ENCODE assay signal across 35 cellular contexts in genomic region chr1:5484451-5485165, GRCh38.
"Had no signal": no experiment of that assay in that cellular context is flagged by ENCODE, and none has a peak within 500 bp of the region (broad histone marks: within the 10 kb centered on the region; RNA-seq: fewer than 3 reads in every experiment).

No MANE protein-coding gene starts in this region.

- H3K9me3 ChIP-seq: ascending aorta, breast epithelium had no signal

- H3K27me3 ChIP-seq: brain microvascular endothelial cell had no signal

- H3K4me1 ChIP-seq: ascending aorta had no signal

- H3K4me3 Mint-ChIP-seq: activated B cell treated with CpG ODN at 0.5 μM for 24 hours; activated CD4-positive, alpha-beta memory T cell treated with anti-CD3 and anti-CD28 coated beads for 36 hours; activated CD4-positive, alpha-beta T cell treated with anti-CD3 and anti-CD28 coated beads, Interleukin-2, amount 10 ng/mL, durations not matched to agents 24 days and 14 days; activated CD8-positive, alpha-beta T cell treated with anti-CD3 and anti-CD28 coated beads for 36 hours; activated naive CD4-positive, alpha-beta T cell treated with anti-CD3 and anti-CD28 coated beads for 36 hours; activated naive CD8-positive, alpha-beta T cell treated with anti-CD3 and anti-CD28 coated beads, Interleukin-2, amount 10 ng/mL, durations not matched to agents 7 days and 5 days; activated naive CD8-positive, alpha-beta T cell treated with anti-CD3 and anti-CD28 coated beads, Interleukin-2, amount 50 U/mL, for 24 hours; activated T-cell treated with anti-CD3 and anti-CD28 coated beads, Interleukin-2, amount 50 U/mL, for 4 hours; activated T-cell treated with anti-CD3 and anti-CD28 coated beads, Interleukin-2, amount 50 U/mL, for 72 hours; activated T-helper 1 cell treated with anti-CD3 and anti-CD28 coated beads, Interleukin-12 subunit alpha, Interleukin-12 subunit beta, Interleukin-2, Interleukin-4 antibody, amounts not matched to agents 30 ng/mL and 10 ng/mL and 1 ng/mL, durations not matched to agents 14 hours and 24 hours and 36 hours; activated T-helper 17 cell treated with anti-CD3 and anti-CD28 coated beads, Interleukin-2, amount 50 U/mL, for 72 hours; T-helper 1 cell treated with Interleukin-12 subunit alpha and Interleukin-12 subunit beta and Interleukin-4 antibody, amounts not matched to agents 30 μg/mL and 1 μg/mL, for 36 hours; T-helper 2 cell treated with Interferon-gamma antibody and Interleukin-4, amounts not matched to agents 5 μg/mL and 100 μg/mL, for 36 hours had no signal

- H3K4me3 ChIP-seq: ascending aorta, breast epithelium had no signal

- H3K27ac ChIP-seq: ascending aorta, brain microvascular endothelial cell, breast epithelium, VCaP had no signal

- H3K27me3 Mint-ChIP-seq: activated CD4-positive, alpha-beta T cell treated with anti-CD3 and anti-CD28 coated beads, Interleukin-2, amount 10 ng/mL, durations not matched to agents 24 days and 14 days; activated naive CD8-positive, alpha-beta T cell treated with anti-CD3 and anti-CD28 coated beads, Interleukin-2, amount 10 ng/mL, durations not matched to agents 7 days and 5 days; activated naive CD8-positive, alpha-beta T cell treated with anti-CD3 and anti-CD28 coated beads, Interleukin-2, amount 50 U/mL, for 24 hours; activated T-helper 17 cell treated with anti-CD3 and anti-CD28 coated beads, Interleukin-2, amount 50 U/mL, for 72 hours had no signal

- ATAC-seq: activated CD8-positive, alpha-beta T cell treated with anti-CD3 and anti-CD28 coated beads for 36 hours; activated naive CD4-positive, alpha-beta T cell treated with anti-CD3 and anti-CD28 coated beads, Interleukin-2, amount 50 U/mL, for 72 hours; activated naive CD8-positive, alpha-beta T cell treated with anti-CD3 and anti-CD28 coated beads, Interleukin-2, amount 50 U/mL, for 24 hours; activated T-cell treated with anti-CD3 and anti-CD28 coated beads, Interleukin-2, amount 50 U/mL, for 4 hours; activated T-cell treated with anti-CD3 and anti-CD28 coated beads, Interleukin-2, amount 50 U/mL, for 72 hours; activated T-helper 17 cell treated with anti-CD3 and anti-CD28 coated beads, Interleukin-2, amount 50 U/mL, for 72 hours had no signal

- H3K9me3 Mint-ChIP-seq: activated CD4-positive, alpha-beta memory T cell treated with anti-CD3 and anti-CD28 coated beads for 36 hours; activated CD4-positive, alpha-beta T cell treated with anti-CD3 and anti-CD28 coated beads, Interleukin-2, amount 10 ng/mL, durations not matched to agents 24 days and 14 days; activated CD8-positive, alpha-beta T cell treated with anti-CD3 and anti-CD28 coated beads for 36 hours; activated naive CD4-positive, alpha-beta T cell treated with anti-CD3 and anti-CD28 coated beads for 36 hours; activated naive CD4-positive, alpha-beta T cell treated with anti-CD3 and anti-CD28 coated beads, Interleukin-2, amount 50 U/mL, for 72 hours; activated naive CD8-positive, alpha-beta T cell treated with anti-CD3 and anti-CD28 coated beads, Interleukin-2, amount 10 ng/mL, durations not matched to agents 7 days and 5 days; activated naive CD8-positive, alpha-beta T cell treated with anti-CD3 and anti-CD28 coated beads, Interleukin-2, amount 50 U/mL, for 24 hours; activated T-cell treated with anti-CD3 and anti-CD28 coated beads, Interleukin-2, amount 50 U/mL, for 4 hours; activated T-cell treated with anti-CD3 and anti-CD28 coated beads, Interleukin-2, amount 50 U/mL, for 72 hours; activated T-helper 1 cell treated with anti-CD3 and anti-CD28 coated beads, Interleukin-12 subunit alpha, Interleukin-12 subunit beta, Interleukin-2, Interleukin-4 antibody, amounts not matched to agents 30 ng/mL and 10 ng/mL and 1 ng/mL, durations not matched to agents 14 hours and 24 hours and 36 hours; activated T-helper 17 cell treated with anti-CD3 and anti-CD28 coated beads, Interleukin-2, amount 50 U/mL, for 72 hours; T-helper 1 cell treated with Interleukin-12 subunit alpha and Interleukin-12 subunit beta and Interleukin-4 antibody, amounts not matched to agents 30 μg/mL and 1 μg/mL, for 36 hours; T-helper 2 cell treated with Interferon-gamma antibody and Interleukin-4, amounts not matched to agents 5 μg/mL and 100 μg/mL, for 36 hours had no signal

- H3K36me3 Mint-ChIP-seq: activated CD4-positive, alpha-beta memory T cell treated with anti-CD3 and anti-CD28 coated beads for 36 hours; activated naive CD4-positive, alpha-beta T cell treated with anti-CD3 and anti-CD28 coated beads, Interleukin-2, amount 50 U/mL, for 72 hours; activated naive CD8-positive, alpha-beta T cell treated with anti-CD3 and anti-CD28 coated beads, Interleukin-2, amount 10 ng/mL, durations not matched to agents 7 days and 5 days had no signal

- DNase-seq: activated B cell treated with CpG ODN at 0.5 μM for 24 hours; activated CD4-positive, alpha-beta memory T cell treated with anti-CD3 and anti-CD28 coated beads for 36 hours; activated CD4-positive, alpha-beta T cell treated with anti-CD3 and anti-CD28 coated beads for 4 hours; activated CD4-positive, alpha-beta T cell treated with anti-CD3 and anti-CD28 coated beads, Interleukin-2, amount 10 ng/mL, durations not matched to agents 24 days and 14 days; activated CD4-positive, alpha-beta T cell treated with anti-CD3 and anti-CD28 coated beads, Interleukin-2, amount 50 U/mL, for 1 hour; activated CD4-positive, alpha-beta T cell treated with anti-CD3 and anti-CD28 coated beads, Interleukin-2, amount 50 U/mL, for 4 hours; activated CD4-positive, CD25-positive, alpha-beta regulatory T cell treated with anti-CD3 and anti-CD28 coated beads, Interleukin-2, amount 50 U/mL, for 72 hours; activated CD8-positive, alpha-beta memory T cell treated with anti-CD3 and anti-CD28 coated beads, Interleukin-2, amount 50 U/mL, for 4 hours; activated CD8-positive, alpha-beta T cell treated with anti-CD3 and anti-CD28 coated beads for 36 hours; activated effector memory CD4-positive, alpha-beta T cell treated with anti-CD3 and anti-CD28 coated beads, Interleukin-2, amount 50 U/mL, for 16 hours; activated gamma-delta T cell treated with Interleukin-2 at 50 U/mL for 16 hours; activated naive CD4-positive, alpha-beta T cell; activated naive CD4-positive, alpha-beta T cell treated with anti-CD3 and anti-CD28 coated beads for 36 hours; activated naive CD4-positive, alpha-beta T cell treated with anti-CD3 and anti-CD28 coated beads, Interleukin-2, amount 50 U/mL, for 16 hours; activated naive CD8-positive, alpha-beta T cell treated with anti-CD3 and anti-CD28 coated beads, Interleukin-2, amount 10 ng/mL, durations not matched to agents 7 days and 5 days; activated naive CD8-positive, alpha-beta T cell treated with anti-CD3 and anti-CD28 coated beads, Interleukin-2, amount 50 U/mL, for 24 hours; activated T-cell treated with anti-CD3 and anti-CD28 coated beads for 4 hours; activated T-cell treated with anti-CD3 and anti-CD28 coated beads, Interleukin-2, amount 50 U/mL, for 1 hour; activated T-cell treated with anti-CD3 and anti-CD28 coated beads, Interleukin-2, amount 50 U/mL, for 4 hours; activated T-cell treated with anti-CD3 and anti-CD28 coated beads, Interleukin-2, amount 50 U/mL, for 72 hours; amygdala; anterior cingulate cortex; brain microvascular endothelial cell; central memory CD4-positive, alpha-beta T cell; T-helper 1 cell; T-helper 2 cell; T-helper 9 cell had no signal

- H3K27ac Mint-ChIP-seq: activated B cell treated with CpG ODN at 0.5 μM for 24 hours; activated CD4-positive, alpha-beta memory T cell treated with anti-CD3 and anti-CD28 coated beads for 36 hours; activated CD4-positive, alpha-beta T cell treated with anti-CD3 and anti-CD28 coated beads, Interleukin-2, amount 10 ng/mL, durations not matched to agents 24 days and 14 days; activated CD8-positive, alpha-beta T cell treated with anti-CD3 and anti-CD28 coated beads for 36 hours; activated naive CD4-positive, alpha-beta T cell treated with anti-CD3 and anti-CD28 coated beads for 36 hours; activated naive CD4-positive, alpha-beta T cell treated with anti-CD3 and anti-CD28 coated beads, Interleukin-2, amount 50 U/mL, for 72 hours; activated naive CD8-positive, alpha-beta T cell treated with anti-CD3 and anti-CD28 coated beads, Interleukin-2, amount 10 ng/mL, durations not matched to agents 7 days and 5 days; activated naive CD8-positive, alpha-beta T cell treated with anti-CD3 and anti-CD28 coated beads, Interleukin-2, amount 50 U/mL, for 24 hours; activated T-cell treated with anti-CD3 and anti-CD28 coated beads, Interleukin-2, amount 50 U/mL, for 72 hours; activated T-helper 1 cell treated with anti-CD3 and anti-CD28 coated beads, Interleukin-12 subunit alpha, Interleukin-12 subunit beta, Interleukin-2, Interleukin-4 antibody, amounts not matched to agents 30 ng/mL and 10 ng/mL and 1 ng/mL, durations not matched to agents 14 hours and 24 hours and 36 hours; activated T-helper 17 cell treated with anti-CD3 and anti-CD28 coated beads, Interleukin-2, amount 50 U/mL, for 72 hours; T-helper 1 cell treated with Interleukin-12 subunit alpha and Interleukin-12 subunit beta and Interleukin-4 antibody, amounts not matched to agents 30 μg/mL and 1 μg/mL, for 36 hours; T-helper 2 cell treated with Interferon-gamma antibody and Interleukin-4, amounts not matched to agents 5 μg/mL and 100 μg/mL, for 36 hours had no signal

- H3K4me1 Mint-ChIP-seq: activated B cell treated with CpG ODN at 0.5 μM for 24 hours; activated CD4-positive, alpha-beta T cell treated with anti-CD3 and anti-CD28 coated beads, Interleukin-2, amount 10 ng/mL, durations not matched to agents 24 days and 14 days had no signal

- H3K36me3 ChIP-seq: ascending aorta, brain microvascular endothelial cell, breast epithelium had no signal
